13 cellular contexts compared by ENCODE assay signal in genomic region chr9:97958812-97959511, GRCh38. TPM values are rescaled to one million over a fixed set of nuclear protein-coding genes. Genes with fewer than 3 reads are reported as not detected.
A peak's percentile ranks its signal among the peaks of the same experiment; 100 is the strongest.
DNase-seq lines count a peak whose midpoint lies in the region; ATAC-seq and TF ChIP-seq lines count a peak whose summit lies in the region.
"Had no signal": no experiment of that assay in that cellular context is flagged by ENCODE, and none has a peak within 500 bp of the region (broad histone marks: within the 10 kb centered on the region; RNA-seq: fewer than 3 reads in every experiment).

No MANE protein-coding gene starts in this region.

- no peak overlapping the region for H3K18ac ChIP-seq in mesenchymal stem cell (ENCODE audit: low read depth in 1 of 2, low read length in 2 of 2)

- peak overlapping the region; percentile 29 for H3K27ac Mint-ChIP-seq in HFFc6

- H2AK5ac ChIP-seq in mesenchymal stem cell (ENCODE audit: low read length, severe bottlenecking), result no peak overlapping the region

- no peak overlapping the region for H2BK12ac ChIP-seq in mesenchymal stem cell (ENCODE audit: low read length in 2 of 2)

- H3K27me3 ChIP-seq in mesenchymal stem cell (ENCODE audit: control insufficient read depth in 1 of 2, insufficient read depth in 1 of 2, low read length in 2 of 2), result peaks cover 0 to 7% of the 10 kb centered on the region in 2 experiments
- no peaks in the 10 kb centered on the region for H3K27me3 ChIP-seq in Peyer's patch
- H3K27me3 ChIP-seq: right atrium auricular region, testis had no signal

- H4K8ac ChIP-seq in mesenchymal stem cell (ENCODE audit: low read length), result no peak overlapping the region

- H3K14ac ChIP-seq in mesenchymal stem cell (ENCODE audit: low read length in 2 of 2), result no peak overlapping the region

- H3K4me3 ChIP-seq in mesenchymal stem cell (ENCODE audit: insufficient read depth in 1 of 2, low read depth in 1 of 2, low read length in 2 of 2), result no peak overlapping the region
- H3K4me3 ChIP-seq in Peyer's patch, result no peak overlapping the region
- H3K4me3 ChIP-seq: right atrium auricular region had no signal

- H4K91ac ChIP-seq in mesenchymal stem cell (ENCODE audit: low read length), result no peak overlapping the region

- H3K9me3 Mint-ChIP-seq in HFFc6, result no peaks in the 10 kb centered on the region
- H3K9me3 Mint-ChIP-seq: immature natural killer cell had no signal

- WGBS in mesenchymal stem cell, result 63% methylated on average over 5 of the region's 5 CpGs

- H3K9ac ChIP-seq in mesenchymal stem cell (ENCODE audit: low read length), result peak overlapping the region; percentile 33

- H2BK15ac ChIP-seq in mesenchymal stem cell (ENCODE audit: low read depth, poor library complexity, severe bottlenecking), result no peak overlapping the region

- H2AFZ ChIP-seq in mesenchymal stem cell (ENCODE audit: low read depth, low read length), result no peak overlapping the region

- H2BK120ac ChIP-seq in mesenchymal stem cell (ENCODE audit: low read depth, low read length), result no peak overlapping the region

- no peak overlapping the region for H3K27ac ChIP-seq in mesenchymal stem cell (ENCODE audit: low read length, poor library complexity, severe bottlenecking)
- H3K27ac ChIP-seq in Peyer's patch, result no peak overlapping the region
- H3K27ac ChIP-seq: right atrium auricular region, testis had no signal

- peaks cover 10% of the 10 kb centered on the region for H3K4me1 Mint-ChIP-seq in HFFc6 (ENCODE audit: low read depth)
- H3K4me1 Mint-ChIP-seq: immature natural killer cell had no signal

- H3K36me3 ChIP-seq in mesenchymal stem cell (ENCODE audit: control insufficient read depth in 1 of 2, insufficient read depth in 2 of 2, low read depth in 1 of 2, low read length in 2 of 2), result no peaks in the 10 kb centered on the region
- H3K36me3 ChIP-seq in Peyer's patch, result no peaks in the 10 kb centered on the region
- H3K36me3 ChIP-seq: right atrium auricular region had no signal

- H3K23ac ChIP-seq in mesenchymal stem cell (ENCODE audit: low read length in 2 of 2), result no peak overlapping the region

- H3K4me1 ChIP-seq in mesenchymal stem cell (ENCODE audit: control insufficient read depth, insufficient read depth, low read depth, low read length) (no peaks in the 10 kb centered on the region), Peyer's patch (no peaks in the 10 kb centered on the region)
- H3K4me1 ChIP-seq: right atrium auricular region, testis had no signal

- no peak overlapping the region for H3K4me3 Mint-ChIP-seq in HFFc6
- H3K4me3 Mint-ChIP-seq: immature natural killer cell had no signal

- DNase-seq in AG20443 (ENCODE audit: low spot score), result peak; percentile 37
- peak; percentile 15 for DNase-seq in HFFc6
- DNase-seq in astrocyte of the hippocampus (ENCODE audit: low read depth, low spot score), result peak; percentile 34
- peak; percentile 83 for DNase-seq in mesenchymal stem cell
- DNase-seq in Peyer's patch, result no peak
- no peak for DNase-seq in dedifferentiated amniotic fluid mesenchymal stem cell (ENCODE audit: extremely low spot score)
- DNase-seq: immature natural killer cell, T-helper 9 cell, testis had no signal

- no peak overlapping the region for H3K4ac ChIP-seq in mesenchymal stem cell (ENCODE audit: low read depth in 1 of 2, low read length in 2 of 2)

- ATAC-seq in GM19023 (IDR thresholded peaks at IDR 0.05; ENCODE audit: unreplicated experiment), result no peak
- no peak for ATAC-seq in HG03439 (IDR thresholded peaks at IDR 0.05; ENCODE audit: unreplicated experiment)

- H3K4me2 ChIP-seq in mesenchymal stem cell (ENCODE audit: low read length, poor library complexity, severe bottlenecking), result no peak overlapping the region

- H3K79me1 ChIP-seq in mesenchymal stem cell (replicated peaks; ENCODE audit: low read length, poor library complexity, severe bottlenecking), result no peaks in the 10 kb centered on the region

- H2BK5ac ChIP-seq in mesenchymal stem cell (ENCODE audit: low read depth, low read length, poor library complexity, severe bottlenecking), result no peak overlapping the region

- H3K9me3 ChIP-seq in mesenchymal stem cell (ENCODE audit: control insufficient read depth, low read length), result no peaks in the 10 kb centered on the region
- H3K9me3 ChIP-seq in Peyer's patch, result no peaks in the 10 kb centered on the region
- H3K9me3 ChIP-seq: right atrium auricular region, testis had no signal

- no peak for TF ChIP-seq POLR2A in Peyer's patch (IDR thresholded peaks at IDR 0.05)

- no peaks in the 10 kb centered on the region for H3K36me3 Mint-ChIP-seq in HFFc6 (ENCODE audit: low read depth)
- H3K36me3 Mint-ChIP-seq: immature natural killer cell had no signal

- TF ChIP-seq CTCF in HFFc6 (IDR thresholded peaks at IDR 0.05), result no peak
- no peak for TF ChIP-seq CTCF in Peyer's patch (IDR thresholded peaks at IDR 0.05)

- peaks cover 4% of the 10 kb centered on the region for H3K27me3 Mint-ChIP-seq in HFFc6 (ENCODE audit: insufficient read depth)

RNA-seq across cellular contexts. Expression of gene HEMGN, which starts 21.0 kb away (rescaled TPM):
- not detected for total RNA-seq in HFFc6 (2021; fragmentation: NEBNext Ultra II Directional; extraction: Animal tissue kit (Norgen Biotek cat#: 25700))
- polyA plus RNA-seq in mesenchymal stem cell (2013, experiment 1 of 2), result not detected
- not detected for polyA plus RNA-seq in mesenchymal stem cell (2013, experiment 2 of 2)
- total RNA-seq in Peyer's patch, result not detected
- total RNA-seq: epithelial cell of proximal tubule had no signal

RNA-seq across cellular contexts. Expression of gene ANP32B, which starts 24.2 kb away (rescaled TPM):
- total RNA-seq in HFFc6 (2021; fragmentation: NEBNext Ultra II Directional; extraction: Animal tissue kit (Norgen Biotek cat#: 25700)), result 100 to 1,000 TPM in 5 of 6 experiments, 10 to 100 TPM in 1; 99.6 to 165 (median 155) TPM
- polyA plus RNA-seq in mesenchymal stem cell (2013, experiment 1 of 2), result 207 TPM
- polyA plus RNA-seq in mesenchymal stem cell (2013, experiment 2 of 2), result 208 TPM
- 10 to 100 TPM; 25.4 to 57.8 (median 36.6) TPM for total RNA-seq in Peyer's patch

RNA-seq across cellular contexts. Expression of gene TRMO, which starts 36.7 kb away (rescaled TPM):
- total RNA-seq in HFFc6 (2021; fragmentation: NEBNext Ultra II Directional; extraction: Animal tissue kit (Norgen Biotek cat#: 25700)), result 10 to 100 TPM in 2 of 6 experiments, 1 to 10 TPM in 4; 8.4 to 10.9 (median 9.6) TPM
- polyA plus RNA-seq in mesenchymal stem cell (2013, experiment 1 of 2), result 9.9 TPM
- 9.7 TPM for polyA plus RNA-seq in mesenchymal stem cell (2013, experiment 2 of 2)
- 100 to 1,000 TPM in 1 of 4 donors, 10 to 100 TPM in 3; 25.7 to 104 (median 29.3) TPM for total RNA-seq in Peyer's patch

Comparison
In these comparisons a context has a peak if more than half of its experiments do, and no peak if none do; other contexts are left out.
1. DNase-seq: peak in AG20443 (single experiment), HFFc6 (single experiment), astrocyte of the hippocampus (single experiment) and mesenchymal stem cell (single experiment); none in Peyer's patch (0 of 3) and dedifferentiated amniotic fluid mesenchymal stem cell (single experiment).